Comparison of ENCODE assay signal across 28 cellular contexts in genomic region chr10:117740696-117741222, GRCh38.
"Had no signal": no experiment of that assay in that cellular context is flagged by ENCODE, and none has a peak within 500 bp of the region (broad histone marks: within the 10 kb centered on the region; RNA-seq: fewer than 3 reads in every experiment).

No MANE protein-coding gene starts in this region.

- H3K36me3 Mint-ChIP-seq: mesothelial cell of epicardium; naive B cell; natural killer cell treated with Interleukin-12 subunit alpha and Interleukin-12 subunit beta and Interleukin-15 and Interleukin-18, amount 100 ng/mL, for 72 hours; stimulated activated naive B cell treated with anti-CD40 and anti-IgM and Interleukin-4, amounts not matched to agents 10 μg/mL and 1 μg/mL and 100 μg/mL, for 72 hours had no signal

- H3K9me3 ChIP-seq: gastrocnemius medialis, heart left ventricle, left lung, mucosa of descending colon, ovary, psoas muscle, spleen, thoracic aorta, transverse colon, upper lobe of right lung, uterus had no signal

- H3K27ac Mint-ChIP-seq: mesothelial cell of epicardium; natural killer cell treated with Interleukin-12 subunit alpha and Interleukin-12 subunit beta and Interleukin-15 and Interleukin-18, amount 100 ng/mL, for 72 hours; stimulated activated naive B cell treated with anti-CD40 and anti-IgM and Interleukin-4, amounts not matched to agents 10 μg/mL and 1 μg/mL and 100 μg/mL, for 72 hours; stimulated activated naive CD8-positive, alpha-beta T cell treated with anti-CD3 and anti-CD28 coated beads, Interleukin-15, Interleukin-2, amounts not matched to agents 100 ng/mL and 50 ng/mL, for 24 hours had no signal

- H3K4me1 Mint-ChIP-seq: stimulated activated naive B cell treated with anti-CD40 and anti-IgM and Interleukin-4, amounts not matched to agents 10 μg/mL and 1 μg/mL and 100 μg/mL, for 72 hours had no signal

- DNase-seq: dermis blood vessel endothelial cell; foreskin fibroblast; gastrocnemius medialis; heart left ventricle; left cardiac atrium; left lung; mesenchymal stem cell; mucosa of descending colon; naive B cell; occipital lobe; ovary; posterior cingulate gyrus; psoas muscle; right cardiac atrium; spleen; stimulated activated naive B cell treated with anti-CD40 and anti-IgM and Interleukin-4, amounts not matched to agents 10 μg/mL and 1 μg/mL and 100 μg/mL, for 72 hours; transverse colon; upper lobe of right lung; uterus had no signal

- H3K79me2 ChIP-seq: hepatocyte had no signal

- H3K4me2 ChIP-seq: hepatocyte had no signal

- H3K36me3 ChIP-seq: gastrocnemius medialis, heart left ventricle, left lung, ovary, spleen, thoracic aorta, transverse colon, upper lobe of right lung, uterus had no signal

- H3K27me3 ChIP-seq: gastrocnemius medialis, ovary, uterus had no signal

- H3K4me3 ChIP-seq: coronary artery, gastrocnemius medialis, heart left ventricle, hepatocyte, left lung, mucosa of descending colon, ovary, psoas muscle, skin epidermis, spleen, thoracic aorta, transverse colon, upper lobe of right lung, uterus had no signal

- H2AFZ ChIP-seq: hepatocyte had no signal

- H3K27ac ChIP-seq: coronary artery, epithelial cell of prostate, gastrocnemius medialis, heart left ventricle, hepatocyte, left lung, ovary, psoas muscle, skin epidermis, spleen, thoracic aorta, transverse colon, upper lobe of right lung, uterus had no signal

- ATAC-seq: esophagus mucosa; gastrocnemius medialis; heart left ventricle; left cardiac atrium; left lung; mucosa of descending colon; natural killer cell treated with Interleukin-12 subunit alpha and Interleukin-12 subunit beta and Interleukin-15 and Interleukin-18, amount 100 ng/mL, for 72 hours; psoas muscle; right cardiac atrium; stimulated activated naive B cell treated with anti-CD40 and anti-IgM and Interleukin-4, amounts not matched to agents 10 μg/mL and 1 μg/mL and 100 μg/mL, for 72 hours; upper lobe of right lung had no signal

- H3K4me1 ChIP-seq: gastrocnemius medialis, heart left ventricle, left lung, psoas muscle, spleen, transverse colon, upper lobe of right lung, uterus had no signal

- H3K9me3 Mint-ChIP-seq: naive B cell; natural killer cell treated with Interleukin-12 subunit alpha and Interleukin-12 subunit beta and Interleukin-15 and Interleukin-18, amount 100 ng/mL, for 72 hours; stimulated activated naive B cell treated with anti-CD40 and anti-IgM and Interleukin-4, amounts not matched to agents 10 μg/mL and 1 μg/mL and 100 μg/mL, for 72 hours; stimulated activated naive CD8-positive, alpha-beta T cell treated with anti-CD3 and anti-CD28 coated beads, Interleukin-15, Interleukin-2, amounts not matched to agents 100 ng/mL and 50 ng/mL, for 24 hours had no signal

- H3K4me3 Mint-ChIP-seq: mesothelial cell of epicardium; natural killer cell treated with Interleukin-12 subunit alpha and Interleukin-12 subunit beta and Interleukin-15 and Interleukin-18, amount 100 ng/mL, for 72 hours; stimulated activated naive B cell treated with anti-CD40 and anti-IgM and Interleukin-4, amounts not matched to agents 10 μg/mL and 1 μg/mL and 100 μg/mL, for 72 hours; stimulated activated naive CD8-positive, alpha-beta T cell treated with anti-CD3 and anti-CD28 coated beads, Interleukin-15, Interleukin-2, amounts not matched to agents 100 ng/mL and 50 ng/mL, for 24 hours had no signal
